8 cellular contexts compared by ENCODE assay signal in genomic region chr6:157561929-157562810, GRCh38.
A peak's percentile ranks its signal among the peaks of the same experiment; 100 is the strongest.
DNase-seq lines count a peak whose midpoint lies in the region; ATAC-seq and TF ChIP-seq lines count a peak whose summit lies in the region.

No MANE protein-coding gene starts in this region.

- ATAC-seq in HG03135 (IDR thresholded peaks at IDR 0.05; ENCODE audit: unreplicated experiment) (peak; percentile 41), esophagus mucosa (peak; percentile 41), sciatic nerve (no peak)

- TF ChIP-seq CTCF in GM13977 (IDR thresholded peaks at IDR 0.05; ENCODE audit: extremely low read depth, insufficient read depth, missing control alignments) = no peak
- no peak for TF ChIP-seq CTCF in GM20000 (IDR thresholded peaks at IDR 0.05; ENCODE audit: extremely low read depth, missing control alignments)

- in situ Hi-C loops in GM13977 (cut with MboI; ENCODE audit: low pct_unique_long_range_greater_than_20kb, low sequenced_read_pairs, unreplicated experiment) = no loop called here

- DNase-seq in GM13977 (ENCODE audit: low spot score) (peak; percentile 66), GM20000 (ENCODE audit: low spot score) (peak; percentile 64), anterior cingulate cortex (lab: John Stamatoyannopoulos, UW) (no peak), activated gamma-delta T cell treated with Interleukin-2 at 50 U/mL for 16 hours (no peak), globus pallidus (ENCODE audit: low spot score) (no peak), sciatic nerve (ENCODE audit: low spot score) (no peak)

- intact Hi-C loops in sciatic nerve (cut with DNase I) = no loop called here

Comparison
In these comparisons a context has a peak if more than half of its experiments do, and no peak if none do; other contexts are left out.
1. DNase-seq: peak in GM13977 (single experiment) and GM20000 (single experiment); none in anterior cingulate cortex (0 of 58), activated gamma-delta T cell treated with Interleukin-2 at 50 U/mL for 16 hours (single experiment), globus pallidus (single experiment) and sciatic nerve (single experiment).